8 cellular contexts compared by ENCODE assay signal in the genomic region with DNA sequence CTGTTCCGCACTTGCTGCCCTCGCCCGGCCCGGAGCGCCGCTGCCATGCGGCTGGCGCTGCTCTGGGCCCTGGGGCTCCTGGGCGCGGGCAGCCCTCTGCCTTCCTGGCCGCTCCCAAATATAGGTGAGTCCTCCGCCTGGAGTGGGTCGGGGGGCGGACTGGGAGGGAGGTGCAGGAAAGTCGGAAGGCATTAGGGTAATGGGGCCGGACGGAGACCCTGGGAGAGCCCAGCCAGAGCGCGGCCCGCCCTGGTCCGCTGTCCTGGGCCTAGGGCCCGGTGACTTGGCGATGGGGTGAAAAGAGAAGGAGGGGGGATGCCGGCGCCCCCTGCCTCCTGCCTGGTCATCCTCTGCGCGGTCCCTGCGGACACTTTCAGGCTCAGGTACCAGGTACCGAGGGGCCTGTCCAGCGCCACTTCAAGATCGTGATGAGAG. TPM values are rescaled to one million over a fixed set of nuclear protein-coding genes. Genes with fewer than 3 reads are reported as not detected.
A peak's percentile ranks its signal among the peaks of the same experiment; 100 is the strongest.
DNase-seq lines count a peak whose midpoint lies in the region; ATAC-seq and TF ChIP-seq lines count a peak whose summit lies in the region.

No MANE protein-coding gene starts in this region.

- peaks cover 0 to 1% (median 0%) of the 10 kb centered on the region in 3 donors for H3K9me3 Mint-ChIP-seq in IgD-negative memory B cell

- DNase-seq in choroid plexus epithelial cell (ENCODE audit: low read depth): no peak
- no peak for DNase-seq in MV-4-11 (lab: John Stamatoyannopoulos, UW)
- no peak for DNase-seq in cerebellar nuclear complex (lab: John Stamatoyannopoulos, UW)
- no peak for DNase-seq in iPS-NIHi7 (ENCODE audit: extremely low spot score)

- H3K27ac Mint-ChIP-seq in IgD-negative memory B cell: no peak overlapping the region

- H3K9me3 ChIP-seq in mucosa of rectum (ENCODE audit: control insufficient read depth in 2 of 2, low read length in 2 of 2): no peaks in the 10 kb centered on the region

- no peaks in the 10 kb centered on the region for H3K36me3 Mint-ChIP-seq in IgD-negative memory B cell

- H3K36me3 ChIP-seq in mucosa of rectum (ENCODE audit: control insufficient read depth in 2 of 2, insufficient read depth in 2 of 2, low read length in 2 of 2): peaks cover 17 to 18% of the 10 kb centered on the region in 2 donors

- no peaks in the 10 kb centered on the region for H3K27me3 Mint-ChIP-seq in IgD-negative memory B cell

- peak; percentile 17 for ATAC-seq in GM18502 (IDR thresholded peaks at IDR 0.05; ENCODE audit: poor library complexity, unreplicated experiment)
- ATAC-seq in HG03521 (IDR thresholded peaks at IDR 0.05; ENCODE audit: unreplicated experiment): no peak

- H3K9ac ChIP-seq in mucosa of rectum (ENCODE audit: low read depth in 1 of 2, low read length in 2 of 2): peak overlapping the region; percentile 81 to 87

- H3K27ac ChIP-seq in mucosa of rectum (ENCODE audit: low read depth in 2 of 2, low read length in 2 of 2): peak overlapping the region; percentile 91 to 93

- peaks cover 34 to 37% of the 10 kb centered on the region in 2 donors for H3K4me1 ChIP-seq in mucosa of rectum (ENCODE audit: control insufficient read depth in 2 of 2, insufficient read depth in 2 of 2, low read length in 2 of 2)

- no peak for TF ChIP-seq CTCF in choroid plexus epithelial cell (conservative IDR thresholded peaks at IDR 0.05; ENCODE audit: low read depth, low read length)

- H3K4me3 Mint-ChIP-seq in IgD-negative memory B cell: peak overlapping the region; percentile 69 to 93 (median 88)

- H3K4me3 ChIP-seq in choroid plexus epithelial cell (ENCODE audit: low read depth, low read length) (peak overlapping the region; percentile 68), mucosa of rectum (ENCODE audit: low read length in 2 of 2) (peak overlapping the region; percentile 78 to 83)

- peaks cover 0 to 13% (median 9%) of the 10 kb centered on the region in 3 donors for H3K4me1 Mint-ChIP-seq in IgD-negative memory B cell

- no peaks in the 10 kb centered on the region for H3K27me3 ChIP-seq in mucosa of rectum (ENCODE audit: control insufficient read depth in 2 of 2, insufficient read depth in 2 of 2, low read length in 2 of 2)

RNA-seq across cellular contexts. Expression of a gene that starts 0.2 kb away (rescaled TPM):
- 8.0 TPM for polyA plus RNA-seq in IgD-negative memory B cell

RNA-seq across cellular contexts. Expression of a gene that starts 12.2 kb away (rescaled TPM):
- polyA plus RNA-seq in IgD-negative memory B cell: 8.5 TPM

RNA-seq across cellular contexts. Expression of a gene that starts 17.7 kb away (rescaled TPM):
- polyA plus RNA-seq in IgD-negative memory B cell: not detected

RNA-seq across cellular contexts. Expression of a gene that starts 17.8 kb away (rescaled TPM):
- polyA plus RNA-seq in IgD-negative memory B cell: not detected

RNA-seq across cellular contexts. Expression of a gene that starts 27.3 kb away (rescaled TPM):
- 1.3 TPM for polyA plus RNA-seq in IgD-negative memory B cell
